ENCODE assay signal across 11 cellular contexts in the genomic region with DNA sequence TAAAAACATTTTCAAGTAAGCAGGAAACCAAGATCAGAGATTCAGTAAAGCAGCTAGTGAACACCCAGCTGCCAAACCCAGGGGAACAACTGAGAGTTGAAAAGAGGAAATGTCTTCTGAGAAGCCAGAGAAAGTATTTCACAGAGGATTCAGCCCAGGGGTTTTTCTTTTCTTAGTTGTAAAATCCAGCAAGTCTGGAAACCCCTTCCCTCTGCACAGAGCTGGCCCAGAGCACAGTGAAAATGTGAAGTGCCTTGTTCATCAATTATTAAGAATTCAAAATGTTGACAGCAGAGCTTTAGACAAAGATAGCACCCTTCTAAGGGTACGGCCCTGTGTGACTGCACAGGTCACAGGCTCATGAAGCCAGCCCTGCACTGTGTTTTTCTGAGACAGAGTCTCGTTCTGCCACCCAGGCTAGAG. TPM values are rescaled to one million over a fixed set of nuclear protein-coding genes. Genes with fewer than 3 reads are reported as not detected.
DNase-seq lines count a peak whose midpoint lies in the region; ATAC-seq and TF ChIP-seq lines count a peak whose summit lies in the region.
"Had no signal": no experiment of that assay in that cellular context is flagged by ENCODE, and none has a peak within 500 bp of the region (broad histone marks: within the 10 kb centered on the region; RNA-seq: fewer than 3 reads in every experiment).

No MANE protein-coding gene starts in this region.

- H3K9ac ChIP-seq in OCI-LY3 (ENCODE audit: low read length) = peak overlapping the region; percentile 48; the same call in 1 of the 2 replicates

- H3K27ac ChIP-seq in OCI-LY3 (ENCODE audit: low read length) = peak overlapping the region; percentile 90

- H3K36me3 Mint-ChIP-seq in activated CD4-positive, alpha-beta T cell treated with anti-CD3 and anti-CD28 coated beads, Interleukin-2, amount 10 ng/mL, durations not matched to agents 7 days and 5 days (ENCODE audit: low read depth) = peaks cover 20% of the 10 kb centered on the region
- no peaks in the 10 kb centered on the region for H3K36me3 Mint-ChIP-seq in type B pancreatic cell

- no peaks in the 10 kb centered on the region for H3K27me3 ChIP-seq in OCI-LY3 (ENCODE audit: low read depth, low read length)

- H3K4me2 ChIP-seq in OCI-LY3 (ENCODE audit: low read length) = peak overlapping the region; percentile 66

- no peak overlapping the region for H2AFZ ChIP-seq in OCI-LY3 (ENCODE audit: low read depth, low read length)

- CTCF ChIA-PET in activated CD4-positive, alpha-beta T cell treated with anti-CD3 and anti-CD28 coated beads, Interleukin-2, amount 10 ng/mL, durations not matched to agents 7 days and 5 days (lab: Charles Lee) = interaction anchor here (1.1 kb wide), 1 partner anchor 8 kb away, joined by 3 read pairs; no protein-coding TSS in a partner anchor

- H3K9me3 ChIP-seq in OCI-LY3 (ENCODE audit: insufficient read depth, low read length) = peaks cover 10% of the 10 kb centered on the region

- H3K4me3 ChIP-seq in OCI-LY3 (ENCODE audit: low read length) = peak overlapping the region; percentile 20

- H3K4me1 ChIP-seq in OCI-LY3 (ENCODE audit: low read length) = peaks cover 58% of the 10 kb centered on the region

- DNase-seq in activated CD4-positive, alpha-beta T cell treated with anti-CD3 and anti-CD28 coated beads, Interleukin-2, amount 10 ng/mL, durations not matched to agents 7 days and 5 days = peak; percentile 37
- DNase-seq in activated CD4-positive, alpha-beta T cell treated with anti-CD3 and anti-CD28 coated beads for 4 hours = no peak
- no peak for DNase-seq in stimulated activated naive CD8-positive, alpha-beta T cell treated with anti-CD3 and anti-CD28 coated beads, Interleukin-15, Interleukin-2, amounts not matched to agents 100 U/mL and 50 U/mL, for 24 hours
- DNase-seq in type B pancreatic cell (ENCODE audit: extremely low spot score, unreplicated experiment) = no peak
- DNase-seq in DMS 273 treated with DMSO at 0.1 percent for 48 hours (lab: John Stamatoyannopoulos, UW) = no peak
- no peak for DNase-seq in DMS79 (lab: John Stamatoyannopoulos, UW)
- DNase-seq: ACHN, retina had no signal

- H3K4me1 Mint-ChIP-seq in activated CD4-positive, alpha-beta T cell treated with anti-CD3 and anti-CD28 coated beads, Interleukin-2, amount 10 ng/mL, durations not matched to agents 7 days and 5 days = peaks cover 26% of the 10 kb centered on the region
- H3K4me1 Mint-ChIP-seq in type B pancreatic cell (ENCODE audit: unreplicated experiment) = peaks cover 18% of the 10 kb centered on the region

- H3K9me3 Mint-ChIP-seq in activated CD4-positive, alpha-beta T cell treated with anti-CD3 and anti-CD28 coated beads, Interleukin-2, amount 10 ng/mL, durations not matched to agents 7 days and 5 days = peaks cover 8% of the 10 kb centered on the region
- peaks cover 9% of the 10 kb centered on the region for H3K9me3 Mint-ChIP-seq in type B pancreatic cell
- H3K9me3 Mint-ChIP-seq: activated T-helper 2 cell treated with anti-CD3 and anti-CD28 coated beads, Interferon-gamma antibody, Interleukin-2, Interleukin-4, amounts not matched to agents 10 μg/mL and 5 μg/mL and 100 μg/mL, durations not matched to agents 14 hours and 24 hours and 36 hours had no signal

- POLR2A ChIA-PET in activated CD4-positive, alpha-beta T cell treated with anti-CD3 and anti-CD28 coated beads, Interleukin-2, amount 10 ng/mL, durations not matched to agents 7 days and 5 days (lab: Charles Lee) = no interaction called here

- ATAC-seq in HG02885 (IDR thresholded peaks at IDR 0.05; ENCODE audit: poor library complexity, unreplicated experiment) = peak; percentile 86
- peak; percentile 26 for ATAC-seq in stimulated activated naive CD8-positive, alpha-beta T cell treated with anti-CD3 and anti-CD28 coated beads, Interleukin-15, Interleukin-2, amounts not matched to agents 100 U/mL and 50 U/mL, for 24 hours

- H3K4me3 Mint-ChIP-seq in activated CD4-positive, alpha-beta T cell treated with anti-CD3 and anti-CD28 coated beads, Interleukin-2, amount 10 ng/mL, durations not matched to agents 7 days and 5 days = no peak overlapping the region
- no peak overlapping the region for H3K4me3 Mint-ChIP-seq in type B pancreatic cell

- TF ChIP-seq CTCF in OCI-LY3 (IDR thresholded peaks at IDR 0.05; ENCODE audit: low read depth, low read length) (no peak), type B pancreatic cell (conservative IDR thresholded peaks at IDR 0.05) (no peak)

- H4K20me1 ChIP-seq in OCI-LY3 (ENCODE audit: insufficient read depth, low read length) = peaks cover 13% of the 10 kb centered on the region; the same call in 1 of the 2 replicates

- H3K27me3 Mint-ChIP-seq in activated CD4-positive, alpha-beta T cell treated with anti-CD3 and anti-CD28 coated beads, Interleukin-2, amount 10 ng/mL, durations not matched to agents 7 days and 5 days = no peaks in the 10 kb centered on the region
- peaks cover 22% of the 10 kb centered on the region for H3K27me3 Mint-ChIP-seq in type B pancreatic cell

- H3K27ac Mint-ChIP-seq in activated CD4-positive, alpha-beta T cell treated with anti-CD3 and anti-CD28 coated beads, Interleukin-2, amount 10 ng/mL, durations not matched to agents 7 days and 5 days = peak overlapping the region; percentile 88
- no peak overlapping the region for H3K27ac Mint-ChIP-seq in type B pancreatic cell
- H3K27ac Mint-ChIP-seq: activated T-helper 2 cell treated with anti-CD3 and anti-CD28 coated beads, Interferon-gamma antibody, Interleukin-2, Interleukin-4, amounts not matched to agents 10 μg/mL and 5 μg/mL and 100 μg/mL, durations not matched to agents 14 hours and 24 hours and 36 hours had no signal

- H3K36me3 ChIP-seq in OCI-LY3 (replicated peaks; ENCODE audit: low read depth, low read length) = peaks cover 72% of the 10 kb centered on the region

- peaks cover 34% of the 10 kb centered on the region for H3K79me2 ChIP-seq in OCI-LY3 (ENCODE audit: low read length)

RNA-seq across cellular contexts. Expression of gene AFF3, which starts 28.4 kb away (rescaled TPM):
- total RNA-seq in activated CD4-positive, alpha-beta T cell treated with anti-CD3 and anti-CD28 coated beads, Interleukin-2, amount 10 ng/mL, durations not matched to agents 7 days and 5 days = 10 to 100 TPM in 1 of 2 experiments, 1 to 10 TPM in 1; 7.4 to 13.0 TPM
- total RNA-seq in type B pancreatic cell (ENCODE audit: low replicate concordance) = 8.3 and 29.2 TPM in 2 replicates
